ENCODE assay signal across 10 cellular contexts in genomic region chr1:177983824-177984528, GRCh38. TPM values are rescaled to one million over a fixed set of nuclear protein-coding genes. Genes with fewer than 3 reads are reported as not detected.
DNase-seq lines count a peak whose midpoint lies in the region; ATAC-seq, FAIRE-seq and TF ChIP-seq lines count a peak whose summit lies in the region.
"Had no signal": no experiment of that assay in that cellular context is flagged by ENCODE, and none has a peak within 500 bp of the region (broad histone marks: within the 10 kb centered on the region; RNA-seq: fewer than 3 reads in every experiment).

No MANE protein-coding gene starts in this region.

- no peaks in the 10 kb centered on the region for H3K9me3 ChIP-seq in A549
- no peaks in the 10 kb centered on the region for H3K9me3 ChIP-seq in left lung

- H3K27ac Mint-ChIP-seq in CD14-positive monocyte, result no peak overlapping the region
- H3K27ac Mint-ChIP-seq: activated B cell treated with CpG ODN at 0.5 μM for 24 hours had no signal

- TF ChIP-seq EP300 in A549 (IDR thresholded peaks at IDR 0.05), result no peak

- TF ChIP-seq CTCF in A549 (IDR thresholded peaks at IDR 0.05) (no peak), bronchial epithelial cell (IDR thresholded peaks at IDR 0.05; ENCODE audit: insufficient read depth, low read length, severe bottlenecking) (no peak), left lung (IDR thresholded peaks at IDR 0.05) (no peak), CD14-positive monocyte (IDR thresholded peaks at IDR 0.05) (no peak)

- POLR2A ChIA-PET in A549 (lab: Yijun Ruan, JAX), result no interaction called here

- TF ChIP-seq RAD21 in A549 (conservative IDR thresholded peaks at IDR 0.05 in 1 of 2, IDR thresholded peaks at IDR 0.05 in 1 of 2), result no peak

- intact Hi-C loops in left lung (cut with DNase I) (no loop called here), CD14-positive monocyte (cut with micrococcal nuclease) (no loop called here)

- peaks cover 1 to 2% (median 2%) of the 10 kb centered on the region in 3 donors for H3K27me3 Mint-ChIP-seq in CD14-positive monocyte (ENCODE audit: low read depth in 3 of 3)

- no peak overlapping the region for H3K4me2 ChIP-seq in A549

- H3K4me3 ChIP-seq in A549 (no peak overlapping the region), bronchial epithelial cell (ENCODE audit: low read depth, low read length) (no peak overlapping the region), left lung (no peak overlapping the region)

- H3K36me3 ChIP-seq in bronchial epithelial cell (ENCODE audit: control insufficient read depth, insufficient read depth, low read length), result no peaks in the 10 kb centered on the region
- H3K36me3 ChIP-seq in left lung, result no peaks in the 10 kb centered on the region

- CTCF ChIA-PET in A549 (lab: Yijun Ruan, JAX), result interaction anchor here (2.1 kb wide), 1 partner anchor 48 kb away, joined by 6 read pairs; no protein-coding TSS in a partner anchor

- H3K27me3 ChIP-seq in bronchial epithelial cell (ENCODE audit: control insufficient read depth, insufficient read depth, low read length) (no peaks in the 10 kb centered on the region), left lung (no peaks in the 10 kb centered on the region)

- no peak overlapping the region for H3K27ac ChIP-seq in A549
- peak overlapping the region in 1 of 2 donors; percentile 21 for H3K27ac ChIP-seq in left lung

- H3K9me3 Mint-ChIP-seq in CD14-positive monocyte, result peaks cover 0 to 13% (median 9%) of the 10 kb centered on the region in 7 donors
- H3K9me3 Mint-ChIP-seq: activated B cell treated with CpG ODN at 0.5 μM for 24 hours had no signal

- no peak for FAIRE-seq in A549 (lab: Jason Lieb, UNC)
- no peak for FAIRE-seq in bronchial epithelial cell (lab: Jason Lieb, UNC)

- H3K4me1 Mint-ChIP-seq in CD14-positive monocyte, result no peaks in the 10 kb centered on the region
- H3K4me1 Mint-ChIP-seq: activated B cell treated with CpG ODN at 0.5 μM for 24 hours had no signal

- DNase-seq in A549 (ENCODE audit: low read depth in 1 of 2, low spot score in 1 of 2) (peak in 1 of 2 experiments; percentile 34), NCI-H1694 (lab: John Stamatoyannopoulos, UW) (peak; percentile 96), bronchial epithelial cell (ENCODE audit: low read depth) (peak; percentile 67), left lung (peak in 1 of 2 donors; percentile 45), D341Med (ENCODE audit: low spot score) (no peak), CD14-positive monocyte (ENCODE audit: low spot score) (no peak)
- no peak for DNase-seq in stimulated activated CD4-positive, alpha-beta T cell treated with anti-CD3 and anti-CD28 coated beads, Interleukin-15, amount 100 ng/mL, for 24 hours
- DNase-seq: activated B cell treated with CpG ODN at 0.5 μM for 24 hours, DND-41 had no signal

- no peak for TF ChIP-seq POLR2A in A549 (IDR thresholded peaks at IDR 0.05; ENCODE audit: low read length)

- H3K36me3 Mint-ChIP-seq in CD14-positive monocyte, result peaks cover 0 to 2% of the 10 kb centered on the region in 2 donors

- 35% methylated on average over 4 of the region's 4 CpGs for WGBS in A549 (ENCODE audit: missing lambda C conversion rate)

- ATAC-seq in A549 (peak; percentile 13 to 71; a peak in 4 of 6 replicates), left lung (peak; percentile 72), HG03196 (IDR thresholded peaks at IDR 0.05; ENCODE audit: unreplicated experiment) (no peak)

- no peaks in the 10 kb centered on the region for H3K4me1 ChIP-seq in A549
- H3K4me1 ChIP-seq in left lung, result no peaks in the 10 kb centered on the region

- H3K4me3 Mint-ChIP-seq in CD14-positive monocyte, result no peak overlapping the region
- H3K4me3 Mint-ChIP-seq: activated B cell treated with CpG ODN at 0.5 μM for 24 hours had no signal

TF ChIP-seq in A549, 52 proteins besides CTCF, POLR2A, EP300 and RAD21:
- TF ChIP-seq MAFK (IDR thresholded peaks at IDR 0.05; ENCODE audit: partially characterized antibody) (peak; percentile 4), EHMT2 (IDR thresholded peaks at IDR 0.05; ENCODE audit: low read depth) (no peak), ZC3H11A (IDR thresholded peaks at IDR 0.05) (no peak), CBX2 (IDR thresholded peaks at IDR 0.05; ENCODE audit: borderline replicate concordance, low read depth) (no peak), MAX (IDR thresholded peaks at IDR 0.05) (no peak), HEYL (CRISPR knock-in tag; IDR thresholded peaks at IDR 0.05) (no peak), RARB (CRISPR knock-in tag; IDR thresholded peaks at IDR 0.05) (no peak), ELK1 (IDR thresholded peaks at IDR 0.05; ENCODE audit: low read depth, low read length) (no peak)

RNA-seq across cellular contexts. Expression of gene SEC16B, which starts 14.1 kb away (rescaled TPM):
- polyA plus RNA-seq in A549 (2011; rRNA removed) (2.6 and 3.0 TPM in 2 replicates), A549 (2017; fragmentation: RNase III; extraction: RNeasy Plus Mini Kit Qiagen cat#74134 plus additional on column Dnase treatment) (1.2 to 1.6 TPM (median 1.3 TPM) in 3 replicates), CD14-positive monocyte (under 1 TPM in 1 of 2 donors, not detected in 1; 0.10 TPM)
- polyA plus RNA-seq in A549 (2012; cell fraction: cytosol; rRNA removed), result 0.70 and 0.78 TPM in 2 replicates
- 2.5 and 2.7 TPM in 2 replicates for polyA plus RNA-seq in A549 (2012; cell fraction: nucleus; rRNA removed)
- 0.39 and 2.6 TPM in 2 replicates for polyA minus RNA-seq in A549 (2011; rRNA and poly(A)+ RNA removed)
- total RNA-seq in bronchial epithelial cell (0.26 TPM in 2 replicates), left lung (1 to 10 TPM; 1.8 to 3.3 TPM)
- total RNA-seq: activated B cell treated with CpG ODN at 0.5 μM for 24 hours had no signal

Comparison
In these comparisons a context has a peak if more than half of its experiments do, and no peak if none do; other contexts are left out.
1. DNase-seq: peak in NCI-H1694 (single experiment) and bronchial epithelial cell (single experiment); none in stimulated activated CD4-positive, alpha-beta T cell treated with anti-CD3 and anti-CD28 coated beads, Interleukin-15, amount 100 ng/mL, for 24 hours (single experiment), D341Med (single experiment) and CD14-positive monocyte (single experiment).